Comparison of ENCODE assay signal across 39 cellular contexts in genomic region chr4:7739918-7740865, GRCh38.
"Had no signal": no experiment of that assay in that cellular context is flagged by ENCODE, and none has a peak within 500 bp of the region (broad histone marks: within the 10 kb centered on the region; RNA-seq: fewer than 3 reads in every experiment).

No MANE protein-coding gene starts in this region.

- H3K4me3 ChIP-seq: ascending aorta, MG63, Peyer's patch had no signal

- H3K27ac Mint-ChIP-seq: activated B cell treated with CpG ODN at 0.5 μM for 24 hours; activated CD4-positive, alpha-beta memory T cell treated with anti-CD3 and anti-CD28 coated beads, Interleukin-2, amount 10 ng/mL, durations not matched to agents 7 days and 5 days; activated CD8-positive, alpha-beta memory T cell treated with anti-CD3 and anti-CD28 coated beads, Interleukin-2, amount 10 ng/mL, durations not matched to agents 7 days and 5 days; activated naive CD4-positive, alpha-beta T cell treated with anti-CD3 and anti-CD28 coated beads, Interleukin-2, amount 50 U/mL, for 24 hours; activated naive CD8-positive, alpha-beta T cell treated with anti-CD3 and anti-CD28 coated beads, Interleukin-2, amount 10 ng/mL, durations not matched to agents 7 days and 5 days; activated T-cell treated with anti-CD3 and anti-CD28 coated beads, Interleukin-2, amount 50 U/mL, for 72 hours; activated T-helper 17 cell treated with anti-CD3 and anti-CD28 coated beads, Interleukin-2, amount 50 U/mL, for 72 hours had no signal

- H3K9me3 ChIP-seq: ascending aorta, MG63, Peyer's patch had no signal

- H3K36me3 Mint-ChIP-seq: activated CD8-positive, alpha-beta memory T cell treated with anti-CD3 and anti-CD28 coated beads, Interleukin-2, amount 10 ng/mL, durations not matched to agents 7 days and 5 days; activated naive CD4-positive, alpha-beta T cell treated with anti-CD3 and anti-CD28 coated beads, Interleukin-2, amount 50 U/mL, for 24 hours; activated naive CD8-positive, alpha-beta T cell treated with anti-CD3 and anti-CD28 coated beads, Interleukin-2, amount 10 ng/mL, durations not matched to agents 7 days and 5 days had no signal

- H3K4me1 ChIP-seq: ascending aorta, Peyer's patch had no signal

- H3K27me3 ChIP-seq: ascending aorta, MG63, Peyer's patch had no signal

- H3K4me3 Mint-ChIP-seq: activated B cell treated with CpG ODN at 0.5 μM for 24 hours; activated CD4-positive, alpha-beta memory T cell treated with anti-CD3 and anti-CD28 coated beads, Interleukin-2, amount 10 ng/mL, durations not matched to agents 7 days and 5 days; activated CD8-positive, alpha-beta memory T cell treated with anti-CD3 and anti-CD28 coated beads, Interleukin-2, amount 10 ng/mL, durations not matched to agents 7 days and 5 days; activated naive CD4-positive, alpha-beta T cell treated with anti-CD3 and anti-CD28 coated beads, Interleukin-2, amount 50 U/mL, for 24 hours; activated naive CD8-positive, alpha-beta T cell treated with anti-CD3 and anti-CD28 coated beads, Interleukin-2, amount 10 ng/mL, durations not matched to agents 7 days and 5 days; activated T-cell treated with anti-CD3 and anti-CD28 coated beads, Interleukin-2, amount 50 U/mL, for 72 hours; activated T-helper 17 cell treated with anti-CD3 and anti-CD28 coated beads, Interleukin-2, amount 50 U/mL, for 72 hours had no signal

- H3K27me3 Mint-ChIP-seq: activated B cell treated with CpG ODN at 0.5 μM for 24 hours; activated CD4-positive, alpha-beta memory T cell treated with anti-CD3 and anti-CD28 coated beads, Interleukin-2, amount 10 ng/mL, durations not matched to agents 7 days and 5 days; activated CD8-positive, alpha-beta memory T cell treated with anti-CD3 and anti-CD28 coated beads, Interleukin-2, amount 10 ng/mL, durations not matched to agents 7 days and 5 days; activated naive CD4-positive, alpha-beta T cell treated with anti-CD3 and anti-CD28 coated beads, Interleukin-2, amount 50 U/mL, for 24 hours; activated naive CD8-positive, alpha-beta T cell treated with anti-CD3 and anti-CD28 coated beads, Interleukin-2, amount 10 ng/mL, durations not matched to agents 7 days and 5 days; activated T-helper 17 cell treated with anti-CD3 and anti-CD28 coated beads, Interleukin-2, amount 50 U/mL, for 72 hours had no signal

- H3K4me1 Mint-ChIP-seq: activated B cell treated with CpG ODN at 0.5 μM for 24 hours; activated CD4-positive, alpha-beta memory T cell treated with anti-CD3 and anti-CD28 coated beads, Interleukin-2, amount 10 ng/mL, durations not matched to agents 7 days and 5 days; activated CD8-positive, alpha-beta memory T cell treated with anti-CD3 and anti-CD28 coated beads, Interleukin-2, amount 10 ng/mL, durations not matched to agents 7 days and 5 days; activated naive CD8-positive, alpha-beta T cell treated with anti-CD3 and anti-CD28 coated beads, Interleukin-2, amount 10 ng/mL, durations not matched to agents 7 days and 5 days had no signal

- H3K9me3 Mint-ChIP-seq: activated B cell treated with CpG ODN at 0.5 μM for 24 hours; activated CD4-positive, alpha-beta memory T cell treated with anti-CD3 and anti-CD28 coated beads, Interleukin-2, amount 10 ng/mL, durations not matched to agents 7 days and 5 days; activated naive CD4-positive, alpha-beta T cell treated with anti-CD3 and anti-CD28 coated beads, Interleukin-2, amount 50 U/mL, for 24 hours; activated naive CD8-positive, alpha-beta T cell treated with anti-CD3 and anti-CD28 coated beads, Interleukin-2, amount 10 ng/mL, durations not matched to agents 7 days and 5 days; activated T-cell treated with anti-CD3 and anti-CD28 coated beads, Interleukin-2, amount 50 U/mL, for 72 hours; activated T-helper 17 cell treated with anti-CD3 and anti-CD28 coated beads, Interleukin-2, amount 50 U/mL, for 72 hours had no signal

- H3K36me3 ChIP-seq: ascending aorta, MG63, Peyer's patch had no signal

- DNase-seq: activated B cell treated with CpG ODN at 0.5 μM for 24 hours; activated CD4-positive, alpha-beta memory T cell treated with anti-CD3 and anti-CD28 coated beads, Interleukin-2, amount 10 ng/mL, durations not matched to agents 7 days and 5 days; activated CD4-positive, alpha-beta T cell treated with anti-CD3 and anti-CD28 coated beads for 4 hours; activated CD4-positive, alpha-beta T cell treated with anti-CD3 and anti-CD28 coated beads, Interleukin-2, amount 50 U/mL, for 1 hour; activated CD4-positive, CD25-positive, alpha-beta regulatory T cell treated with anti-CD3 and anti-CD28 coated beads, Interleukin-2, amount 50 U/mL, for 72 hours; activated CD8-positive, alpha-beta memory T cell treated with anti-CD3 and anti-CD28 coated beads for 24 hours; activated CD8-positive, alpha-beta memory T cell treated with anti-CD3 and anti-CD28 coated beads, Interleukin-2, amount 10 ng/mL, durations not matched to agents 7 days and 5 days; activated CD8-positive, alpha-beta memory T cell treated with anti-CD3 and anti-CD28 coated beads, Interleukin-2, amount 50 U/mL, for 48 hours; activated effector memory CD4-positive, alpha-beta T cell treated with anti-CD3 and anti-CD28 coated beads, Interleukin-2, amount 50 U/mL, for 16 hours; activated naive CD4-positive, alpha-beta T cell; activated naive CD8-positive, alpha-beta T cell treated with anti-CD3 and anti-CD28 coated beads, Interleukin-2, amount 10 ng/mL, durations not matched to agents 7 days and 5 days; activated T-cell treated with anti-CD3 and anti-CD28 coated beads, Interleukin-2, amount 50 U/mL, for 72 hours; amygdala; caudate nucleus; Kasumi-1; KG1; MG63; MV-4-11; NCI-H1092; NCI-H1436 treated with DMSO at 0.1 percent for 48 hours; NCI-H1694 treated with DMSO at 0.1 percent for 48 hours; NCI-H2029; NCI-H2107; NCI-H2171; NCI-H510A; NCI-H526; NCI-H748 treated with DMSO at 0.1 percent for 48 hours; NK-92 treated with Interleukin-12 subunit alpha and Interleukin-12 subunit beta, amount 100 ng/mL, for 24 hours; PC-3; Peyer's patch; RPMI8226; SW 1271; T-helper 1 cell; T-helper 2 cell; T-helper 9 cell had no signal

- H3K27ac ChIP-seq: ascending aorta, Peyer's patch, VCaP had no signal

- ATAC-seq: activated CD8-positive, alpha-beta memory T cell treated with anti-CD3 and anti-CD28 coated beads, Interleukin-2, amount 10 ng/mL, durations not matched to agents 7 days and 5 days; activated T-cell treated with anti-CD3 and anti-CD28 coated beads, Interleukin-2, amount 50 U/mL, for 72 hours; activated T-helper 17 cell treated with anti-CD3 and anti-CD28 coated beads, Interleukin-2, amount 50 U/mL, for 72 hours; PC-3 had no signal
